In genomic region chr22:47601666-47602065, GRCh38 we compare ENCODE assay signal across 21 cellular contexts.
DNase-seq lines count a peak whose midpoint lies in the region; TF ChIP-seq lines count a peak whose summit lies in the region.
"Had no signal": no experiment of that assay in that cellular context is flagged by ENCODE, and none has a peak within 500 bp of the region (broad histone marks: within the 10 kb centered on the region; RNA-seq: fewer than 3 reads in every experiment).

No MANE protein-coding gene starts in this region.

- peaks cover 0 to 26% (median 5%) of the 10 kb centered on the region in 3 donors for H3K27me3 ChIP-seq in sigmoid colon

- no peak for TF ChIP-seq POLR2A in sigmoid colon (IDR thresholded peaks at IDR 0.05)

- no peaks in the 10 kb centered on the region for H3K27me3 Mint-ChIP-seq in T-helper 1 cell treated with Interleukin-12 subunit alpha and Interleukin-12 subunit beta and Interleukin-4 antibody, amounts not matched to agents 30 μg/mL and 1 μg/mL, for 36 hours (ENCODE audit: low read depth)
- H3K27me3 Mint-ChIP-seq in chondrocyte (ENCODE audit: low read depth) (no peaks in the 10 kb centered on the region), type B pancreatic cell (no peaks in the 10 kb centered on the region)

- DNase-seq in T-helper 1 cell (no peak), chondrocyte (ENCODE audit: low spot score) (peak; percentile 30), sigmoid colon (peak; percentile 32), type B pancreatic cell (ENCODE audit: extremely low spot score, unreplicated experiment) (peak; percentile 16), ecto neural progenitor cell (ENCODE audit: low spot score) (no peak)
- DNase-seq in stimulated activated CD4-positive, alpha-beta T cell treated with anti-CD3 and anti-CD28 coated beads, Interleukin-15, amount 100 ng/mL, for 24 hours, result no peak
- DNase-seq: 8988T, ACHN, Calu3, DMS79 treated with DMSO at 0.1 percent for 48 hours, GF-D8, MM.1S, NCI-H2029, NCI-H446, NCI-H524 treated with DMSO at 0.1 percent for 48 hours, NCI-H774, PC-9 had no signal

- no peak overlapping the region for H3K4me3 ChIP-seq in sigmoid colon
- H3K4me3 ChIP-seq: PC-9 had no signal

- intact Hi-C loops in sigmoid colon (cut with DNase I), result no loop called here

- H3K27ac Mint-ChIP-seq in T-helper 1 cell treated with Interleukin-12 subunit alpha and Interleukin-12 subunit beta and Interleukin-4 antibody, amounts not matched to agents 30 μg/mL and 1 μg/mL, for 36 hours, result peak overlapping the region; percentile 49
- no peak overlapping the region for H3K27ac Mint-ChIP-seq in chondrocyte (ENCODE audit: unreplicated experiment)
- no peak overlapping the region for H3K27ac Mint-ChIP-seq in type B pancreatic cell

- H3K36me3 ChIP-seq in sigmoid colon, result no peaks in the 10 kb centered on the region

- H3K4me1 Mint-ChIP-seq in T-helper 1 cell treated with Interleukin-12 subunit alpha and Interleukin-12 subunit beta and Interleukin-4 antibody, amounts not matched to agents 30 μg/mL and 1 μg/mL, for 36 hours (ENCODE audit: low read depth), result no peaks in the 10 kb centered on the region
- H3K4me1 Mint-ChIP-seq in chondrocyte (ENCODE audit: low read depth) (no peaks in the 10 kb centered on the region), type B pancreatic cell (ENCODE audit: unreplicated experiment) (no peaks in the 10 kb centered on the region)
- H3K4me1 Mint-ChIP-seq: IgD-negative memory B cell had no signal

- no peak for TF ChIP-seq EP300 in sigmoid colon (IDR thresholded peaks at IDR 0.05)

- no peaks in the 10 kb centered on the region for H3K4me1 ChIP-seq in sigmoid colon

- H3K4me3 Mint-ChIP-seq in T-helper 1 cell treated with Interleukin-12 subunit alpha and Interleukin-12 subunit beta and Interleukin-4 antibody, amounts not matched to agents 30 μg/mL and 1 μg/mL, for 36 hours, result no peak overlapping the region
- no peak overlapping the region for H3K4me3 Mint-ChIP-seq in chondrocyte (ENCODE audit: unreplicated experiment)
- H3K4me3 Mint-ChIP-seq in type B pancreatic cell, result no peak overlapping the region

- WGBS in sigmoid colon, 2 donors, result 69 to 76% methylated on average over 10 of the region's 10 CpGs

- H3K9me3 ChIP-seq in sigmoid colon, result no peaks in the 10 kb centered on the region

- no peaks in the 10 kb centered on the region for H3K9me3 Mint-ChIP-seq in T-helper 1 cell treated with Interleukin-12 subunit alpha and Interleukin-12 subunit beta and Interleukin-4 antibody, amounts not matched to agents 30 μg/mL and 1 μg/mL, for 36 hours
- H3K9me3 Mint-ChIP-seq in chondrocyte (ENCODE audit: low read depth), result peaks cover 18% of the 10 kb centered on the region
- no peaks in the 10 kb centered on the region for H3K9me3 Mint-ChIP-seq in type B pancreatic cell

- H3K36me3 Mint-ChIP-seq in T-helper 1 cell treated with Interleukin-12 subunit alpha and Interleukin-12 subunit beta and Interleukin-4 antibody, amounts not matched to agents 30 μg/mL and 1 μg/mL, for 36 hours (ENCODE audit: low read depth), result no peaks in the 10 kb centered on the region
- no peaks in the 10 kb centered on the region for H3K36me3 Mint-ChIP-seq in chondrocyte (ENCODE audit: low read depth)
- no peaks in the 10 kb centered on the region for H3K36me3 Mint-ChIP-seq in type B pancreatic cell
- H3K36me3 Mint-ChIP-seq: IgD-negative memory B cell had no signal

- TF ChIP-seq CTCF in chondrocyte (IDR thresholded peaks at IDR 0.05) (no peak), sigmoid colon (IDR thresholded peaks at IDR 0.05) (no peak), type B pancreatic cell (conservative IDR thresholded peaks at IDR 0.05) (no peak)

- H3K27ac ChIP-seq in sigmoid colon, result no peak overlapping the region
- H3K27ac ChIP-seq: HL-60, KMS-11, PC-9 had no signal

Comparison
In these comparisons a context has a peak if more than half of its experiments do, and no peak if none do; other contexts are left out.
1. DNase-seq: peak in chondrocyte (single experiment), sigmoid colon (single experiment) and type B pancreatic cell (single experiment); none in T-helper 1 cell (0 of 5), ecto neural progenitor cell (single experiment) and stimulated activated CD4-positive, alpha-beta T cell treated with anti-CD3 and anti-CD28 coated beads, Interleukin-15, amount 100 ng/mL, for 24 hours (single experiment).